ENCODE assay signal across 31 cellular contexts in genomic region chr13:73388586-73388985, GRCh38.
"Had no signal": no experiment of that assay in that cellular context is flagged by ENCODE, and none has a peak within 500 bp of the region (broad histone marks: within the 10 kb centered on the region; RNA-seq: fewer than 3 reads in every experiment).

No MANE protein-coding gene starts in this region.

- H3K27me3 ChIP-seq: ascending aorta, cardiac muscle cell had no signal

- DNase-seq: activated CD4-positive, alpha-beta memory T cell treated with anti-CD3 and anti-CD28 coated beads, Interleukin-2, amount 10 ng/mL, durations not matched to agents 7 days and 5 days; activated CD4-positive, alpha-beta T cell treated with anti-CD3 and anti-CD28 coated beads for 1 hour; activated CD4-positive, alpha-beta T cell treated with anti-CD3 and anti-CD28 coated beads for 36 hours; activated CD4-positive, alpha-beta T cell treated with anti-CD3 and anti-CD28 coated beads for 48 hours; activated CD4-positive, alpha-beta T cell treated with anti-CD3 and anti-CD28 coated beads, Interleukin-2, amount 10 ng/mL, durations not matched to agents 7 days and 5 days; activated CD4-positive, alpha-beta T cell treated with anti-CD3 and anti-CD28 coated beads, Interleukin-2, amount 50 U/mL, for 48 hours; activated CD4-positive, CD25-positive, alpha-beta regulatory T cell; activated CD8-positive, alpha-beta memory T cell treated with anti-CD3 and anti-CD28 coated beads for 24 hours; activated CD8-positive, alpha-beta memory T cell treated with anti-CD3 and anti-CD28 coated beads, Interleukin-2, amount 10 ng/mL, durations not matched to agents 7 days and 5 days; activated CD8-positive, alpha-beta memory T cell treated with anti-CD3 and anti-CD28 coated beads, Interleukin-2, amount 50 U/mL, for 48 hours; activated CD8-positive, alpha-beta T cell treated with anti-CD3 and anti-CD28 coated beads, Interleukin-2, amount 10 ng/mL, durations not matched to agents 7 days and 5 days; activated effector memory CD4-positive, alpha-beta T cell treated with Interleukin-2 at 50 U/mL for 16 hours; activated gamma-delta T cell; activated naive CD4-positive, alpha-beta T cell treated with anti-CD3 and anti-CD28 coated beads, Interleukin-2, amount 10 ng/mL, durations not matched to agents 7 days and 5 days; activated naive CD4-positive, alpha-beta T cell treated with Interleukin-2 at 50 U/mL for 16 hours; activated naive CD8-positive, alpha-beta T cell treated with anti-CD3 and anti-CD28 coated beads, Interleukin-2, amount 10 ng/mL, durations not matched to agents 7 days and 5 days; activated naive CD8-positive, alpha-beta T cell treated with anti-CD3 and anti-CD28 coated beads, Interleukin-2, amount 50 U/mL, for 24 hours; activated T-cell treated with anti-CD3 and anti-CD28 coated beads, Interleukin-2, amount 50 U/mL, for 24 hours; activated T-cell treated with anti-CD3 and anti-CD28 coated beads, Interleukin-2, amount 50 U/mL, for 48 hours; amygdala; anterior cingulate cortex; caudate nucleus; cerebellar nuclear complex; T-helper 1 cell; T-helper 2 cell; T-helper 9 cell; WERI-Rb-1 had no signal

- H3K4me3 ChIP-seq: ascending aorta, cardiac muscle cell had no signal

- H3K36me3 ChIP-seq: ascending aorta, cardiac muscle cell, WERI-Rb-1 had no signal

- H3K9me3 ChIP-seq: ascending aorta had no signal

- H3K27ac ChIP-seq: ascending aorta, cardiac muscle cell, WERI-Rb-1 had no signal

- H3K4me1 ChIP-seq: ascending aorta had no signal

- ATAC-seq: activated CD4-positive, alpha-beta T cell treated with anti-CD3 and anti-CD28 coated beads for 36 hours; activated CD4-positive, CD25-positive, alpha-beta regulatory T cell treated with anti-CD3 and anti-CD28 coated beads, Interleukin-2, amount 50 U/mL, for 24 hours; activated CD8-positive, alpha-beta memory T cell treated with anti-CD3 and anti-CD28 coated beads, Interleukin-2, amount 10 ng/mL, durations not matched to agents 7 days and 5 days; activated CD8-positive, alpha-beta T cell treated with anti-CD3 and anti-CD28 coated beads, Interleukin-2, amount 10 ng/mL, durations not matched to agents 7 days and 5 days; activated naive CD8-positive, alpha-beta T cell treated with anti-CD3 and anti-CD28 coated beads, Interleukin-2, amount 50 U/mL, for 24 hours; WTC11 had no signal
